ENCODE assay signal across 21 cellular contexts in genomic region chr11:34789196-34789834, GRCh38.
DNase-seq lines count a peak whose midpoint lies in the region; ATAC-seq and TF ChIP-seq lines count a peak whose summit lies in the region.
"Had no signal": no experiment of that assay in that cellular context is flagged by ENCODE, and none has a peak within 500 bp of the region (broad histone marks: within the 10 kb centered on the region; RNA-seq: fewer than 3 reads in every experiment).

No MANE protein-coding gene starts in this region.

- no peak overlapping the region for H3K4me3 ChIP-seq in gastrocnemius medialis
- H3K4me3 ChIP-seq: ascending aorta, BLaER1, testis had no signal

- ATAC-seq in left colon, result peak; percentile 78
- no peak for ATAC-seq in gastrocnemius medialis
- no peak for ATAC-seq in HG03354 (IDR thresholded peaks at IDR 0.05; ENCODE audit: poor library complexity, severe bottlenecking, unreplicated experiment)
- ATAC-seq: activated CD4-positive, CD25-positive, alpha-beta regulatory T cell treated with anti-CD3 and anti-CD28 coated beads, Interleukin-2, amount 50 U/mL, for 24 hours; activated T-cell treated with anti-CD3 and anti-CD28 coated beads, Interleukin-2, amount 50 U/mL, for 72 hours; naive thymus-derived CD4-positive, alpha-beta T cell; stimulated activated effector memory CD8-positive, alpha-beta T cell treated with anti-CD3 and anti-CD28 coated beads, Interleukin-12 subunit alpha, Interleukin-12 subunit beta, amount 100 ng/mL, for 72 hours had no signal

- no peaks in the 10 kb centered on the region for H3K27me3 ChIP-seq in gastrocnemius medialis
- H3K27me3 ChIP-seq: ascending aorta, BLaER1, testis had no signal

- no peak for TF ChIP-seq CTCF in gastrocnemius medialis (IDR thresholded peaks at IDR 0.05 in 4 of 5, conservative IDR thresholded peaks at IDR 0.05 in 1 of 5)

- TF ChIP-seq POLR2A in gastrocnemius medialis (IDR thresholded peaks at IDR 0.05), result no peak

- no peak overlapping the region for H3K27ac ChIP-seq in gastrocnemius medialis
- H3K27ac ChIP-seq: ascending aorta, BLaER1, parathyroid adenoma, testis had no signal

- intact Hi-C loops in left colon (cut with DNase I, micrococcal nuclease), result no loop called here
- intact Hi-C loops in gastrocnemius medialis (cut with DNase I; ENCODE audit: low total_unique reads), result no loop called here

- peak; percentile 96 for DNase-seq in COR-L47 (lab: John Stamatoyannopoulos, UW)
- DNase-seq in NCI-H1092 treated with DMSO at 0.1 percent for 48 hours (lab: John Stamatoyannopoulos, UW), result peak; percentile 77
- DNase-seq in NCI-H345 treated with DMSO at 0.1 percent for 48 hours (lab: John Stamatoyannopoulos, UW; ENCODE audit: unreplicated experiment), result peak; percentile 64
- DNase-seq in left colon, result no peak
- DNase-seq in GM19240 (ENCODE audit: insufficient read length, low spot score), result no peak
- DNase-seq in gastrocnemius medialis, result no peak
- DNase-seq in NCI-H2227 (lab: John Stamatoyannopoulos, UW; ENCODE audit: unreplicated experiment), result no peak
- DNase-seq: activated T-cell treated with anti-CD3 and anti-CD28 coated beads, Interleukin-2, amount 50 U/mL, for 72 hours; effector CD4-positive, alpha-beta T cell; GDM1; GOT3; mesenchymal stem cell; naive thymus-derived CD4-positive, alpha-beta T cell; NCI-H2227 treated with DMSO at 0.1 percent for 48 hours; testis had no signal

- in situ Hi-C loops in gastrocnemius medialis (cut with MboI; ENCODE audit: low sequenced_read_pairs in 4 of 4), result no loop called here

- no peaks in the 10 kb centered on the region for H3K9me3 ChIP-seq in gastrocnemius medialis
- H3K9me3 ChIP-seq: ascending aorta, testis had no signal

- no peaks in the 10 kb centered on the region for H3K4me1 ChIP-seq in gastrocnemius medialis
- H3K4me1 ChIP-seq: ascending aorta, parathyroid adenoma had no signal

- H3K36me3 ChIP-seq in gastrocnemius medialis, result no peaks in the 10 kb centered on the region
- H3K36me3 ChIP-seq: ascending aorta, BLaER1 had no signal

Comparison
In these comparisons a context has a peak if more than half of its experiments do, and no peak if none do; other contexts are left out.
1. DNase-seq: peak in COR-L47 (single experiment), NCI-H1092 treated with DMSO at 0.1 percent for 48 hours (single experiment) and NCI-H345 treated with DMSO at 0.1 percent for 48 hours (single experiment); none in left colon (0 of 2), GM19240 (single experiment), gastrocnemius medialis (0 of 2) and NCI-H2227 (single experiment).